Comparison of ENCODE assay signal across 8 cellular contexts in genomic region chr11:33735426-33736147, GRCh38. TPM values are rescaled to one million over a fixed set of nuclear protein-coding genes. Genes with fewer than 3 reads are reported as not detected.
DNase-seq lines count a peak whose midpoint lies in the region; ATAC-seq, FAIRE-seq and TF ChIP-seq lines count a peak whose summit lies in the region.

No MANE protein-coding gene starts in this region.

- POLR2A ChIA-PET in HepG2 (lab: Yijun Ruan, JAX) = interaction anchor here (1.4 to 3.3 kb wide), 8 partner anchors 11 to 44 kb away, joined by 3 to 63 read pairs (median 12); partner anchors contain the start of gene C11orf91

- peak overlapping the region; percentile 75 for H3K27ac ChIP-seq in HUES48 (ENCODE audit: low read depth, low read length)
- peak overlapping the region; percentile 84 for H3K27ac ChIP-seq in HepG2 (ENCODE audit: extremely low read length, insufficient read depth, low read length)

- WGBS in HepG2 (ENCODE audit: low lambda C conversion rate) = under 1% methylated on average over 40 of the region's 50 CpGs

- H3K4me3 Mint-ChIP-seq in T-helper 1 cell treated with Interleukin-12 subunit alpha and Interleukin-12 subunit beta and Interleukin-4 antibody, amounts not matched to agents 30 μg/mL and 1 μg/mL, for 36 hours = peak overlapping the region; percentile 90
- peak overlapping the region; percentile 86 for H3K4me3 Mint-ChIP-seq in central memory CD8-positive, alpha-beta T cell
- H3K4me3 Mint-ChIP-seq in stimulated activated memory B cell treated with anti-CD40 and anti-IgM and Interleukin-4, amounts not matched to agents 10 μg/mL and 1 μg/mL and 100 μg/mL, for 72 hours = peak overlapping the region; percentile 86

- H3K36me3 Mint-ChIP-seq in T-helper 1 cell treated with Interleukin-12 subunit alpha and Interleukin-12 subunit beta and Interleukin-4 antibody, amounts not matched to agents 30 μg/mL and 1 μg/mL, for 36 hours (ENCODE audit: low read depth) = peaks cover 27% of the 10 kb centered on the region
- H3K36me3 Mint-ChIP-seq in central memory CD8-positive, alpha-beta T cell (ENCODE audit: insufficient read depth) = peaks cover 7% of the 10 kb centered on the region
- H3K36me3 Mint-ChIP-seq in stimulated activated memory B cell treated with anti-CD40 and anti-IgM and Interleukin-4, amounts not matched to agents 10 μg/mL and 1 μg/mL and 100 μg/mL, for 72 hours = no peaks in the 10 kb centered on the region

- peak overlapping the region; percentile 88 for H3K4me3 ChIP-seq in HUES48 (ENCODE audit: low read depth, low read length)
- H3K4me3 ChIP-seq in HepG2 (replicated peaks in 1 of 3; ENCODE audit: insufficient read depth in 1 of 3, low read depth in 2 of 3, low read length in 3 of 3) = peak overlapping the region; percentile 80 to 93 (median 92)

- 0 out of 2 replicates have a peak, but pooled peaks cover 7% of the 10 kb centered on the region for H4K20me1 ChIP-seq in HepG2 (ENCODE audit: insufficient read depth, low read length)

- H3K27me3 ChIP-seq in HUES48 (ENCODE audit: control insufficient read depth, insufficient read depth, low read length) = peaks cover 6% of the 10 kb centered on the region; the same call in 1 of the 2 replicates
- H3K27me3 ChIP-seq in HepG2 (ENCODE audit: control insufficient read depth in 1 of 2, insufficient read depth in 2 of 2, low read length in 2 of 2) = no peaks in the 10 kb centered on the region; a peak in 1 of 5 replicates

- no peak for FAIRE-seq in HepG2 (lab: Jason Lieb, UNC)

- H3K27ac Mint-ChIP-seq in T-helper 1 cell treated with Interleukin-12 subunit alpha and Interleukin-12 subunit beta and Interleukin-4 antibody, amounts not matched to agents 30 μg/mL and 1 μg/mL, for 36 hours = peak overlapping the region; percentile 88
- peak overlapping the region; percentile 70 for H3K27ac Mint-ChIP-seq in central memory CD8-positive, alpha-beta T cell (ENCODE audit: low read depth)
- peak overlapping the region; percentile 82 for H3K27ac Mint-ChIP-seq in stimulated activated memory B cell treated with anti-CD40 and anti-IgM and Interleukin-4, amounts not matched to agents 10 μg/mL and 1 μg/mL and 100 μg/mL, for 72 hours

- peaks cover 6% of the 10 kb centered on the region for H3K27me3 Mint-ChIP-seq in T-helper 1 cell treated with Interleukin-12 subunit alpha and Interleukin-12 subunit beta and Interleukin-4 antibody, amounts not matched to agents 30 μg/mL and 1 μg/mL, for 36 hours (ENCODE audit: low read depth)
- H3K27me3 Mint-ChIP-seq in central memory CD8-positive, alpha-beta T cell = no peaks in the 10 kb centered on the region
- H3K27me3 Mint-ChIP-seq in stimulated activated memory B cell treated with anti-CD40 and anti-IgM and Interleukin-4, amounts not matched to agents 10 μg/mL and 1 μg/mL and 100 μg/mL, for 72 hours = no peaks in the 10 kb centered on the region

- no peak overlapping the region for H2AFZ ChIP-seq in HepG2 (ENCODE audit: low read length)

- H3K4me1 ChIP-seq in HUES48 (ENCODE audit: control insufficient read depth, insufficient read depth, low read length) = peaks cover 17% of the 10 kb centered on the region
- H3K4me1 ChIP-seq in HepG2 (ENCODE audit: insufficient read depth, low read length) = peaks cover 57% of the 10 kb centered on the region

- DNase-seq in EH (ENCODE audit: low read depth) (peak; percentile 52), HepG2 (ENCODE audit: low spot score) (peak; percentile 34), NCI-H2081 treated with DMSO at 0.1 percent for 48 hours (lab: John Stamatoyannopoulos, UW) (no peak)
- DNase-seq in central memory CD8-positive, alpha-beta T cell (ENCODE audit: low spot score in 2 of 2) = peak; percentile 23 to 29

- ATAC-seq in GM21423 (IDR thresholded peaks at IDR 0.05; ENCODE audit: unreplicated experiment) (peak; percentile 54), HepG2 (peak; percentile 41)
- peak; percentile 63 for ATAC-seq in central memory CD8-positive, alpha-beta T cell (replicated peaks; ENCODE audit: extremely low read depth, poor library complexity, severe bottlenecking)
- peak; percentile 83 for ATAC-seq in stimulated activated memory B cell treated with anti-CD40 and anti-IgM and Interleukin-4, amounts not matched to agents 10 μg/mL and 1 μg/mL and 100 μg/mL, for 72 hours

- CTCF ChIA-PET in HepG2 (lab: Yijun Ruan, JAX; ENCODE audit: low intra/inter-chr PET ratio, low total read pairs) = no interaction called here

- H3K9me3 ChIP-seq in HUES48 (ENCODE audit: control insufficient read depth, insufficient read depth, low read length) (no peaks in the 10 kb centered on the region), HepG2 (ENCODE audit: low read length) (no peaks in the 10 kb centered on the region)

- no peak for TF ChIP-seq POLR2A in HepG2 (IDR thresholded peaks at IDR 0.05; ENCODE audit: insufficient read depth in 1 of 2, low read depth in 2 of 2, low read length in 2 of 2)

- H3K4me2 ChIP-seq in HepG2 (ENCODE audit: low read depth, low read length) = peak overlapping the region; percentile 99

- no peak for TF ChIP-seq CTCF in HepG2 (CRISPR knock-in tag; IDR thresholded peaks at IDR 0.05)

- no peak for TF ChIP-seq RAD21 in HepG2 (CRISPR knock-in tag; IDR thresholded peaks at IDR 0.05)

- H3K36me3 ChIP-seq in HUES48 (ENCODE audit: control insufficient read depth, insufficient read depth, low read length) (no peaks in the 10 kb centered on the region), HepG2 (replicated peaks in 1 of 2; ENCODE audit: control insufficient read depth in 1 of 2, insufficient read depth in 2 of 2, low read length in 2 of 2) (no peaks in the 10 kb centered on the region; a peak in 2 of 5 replicates)

- H3K9ac ChIP-seq in HUES48 (ENCODE audit: low read depth, low read length) (peak overlapping the region; percentile 65), HepG2 (ENCODE audit: insufficient read depth, low read depth, low read length) (peak overlapping the region; percentile 88)

- TF ChIP-seq EP300 in HepG2 (IDR thresholded peaks at IDR 0.05; ENCODE audit: low read depth in 2 of 2, low read length in 2 of 2) = no peak
- no peak for TF ChIP-seq EP300 in HepG2 (CRISPR knock-in tag; IDR thresholded peaks at IDR 0.05; ENCODE audit: borderline replicate concordance)

- H3K9me3 Mint-ChIP-seq in T-helper 1 cell treated with Interleukin-12 subunit alpha and Interleukin-12 subunit beta and Interleukin-4 antibody, amounts not matched to agents 30 μg/mL and 1 μg/mL, for 36 hours = no peaks in the 10 kb centered on the region
- H3K9me3 Mint-ChIP-seq in central memory CD8-positive, alpha-beta T cell = no peaks in the 10 kb centered on the region
- no peaks in the 10 kb centered on the region for H3K9me3 Mint-ChIP-seq in stimulated activated memory B cell treated with anti-CD40 and anti-IgM and Interleukin-4, amounts not matched to agents 10 μg/mL and 1 μg/mL and 100 μg/mL, for 72 hours

- in situ Hi-C loops in HepG2 (cut with HindIII; ENCODE audit: extremely low pct_ligation_motif_present, low pct_unique_long_range_greater_than_20kb) = no loop called here

- peaks cover 41% of the 10 kb centered on the region for H3K79me2 ChIP-seq in HepG2 (ENCODE audit: insufficient read depth, low read length)

- BruUV-seq in HepG2 (replicated peaks; lab: Mats Ljungman, UMichigan) = no TSS peak

- intact Hi-C loops in HepG2 (cut with micrococcal nuclease; ENCODE audit: unreplicated experiment) = loop anchor here (1.0 to 5.0 kb wide), 2 partner anchors 37 to 43 kb away; partner anchors contain the start of gene FBXO3

- peaks cover 35% of the 10 kb centered on the region for H3K4me1 Mint-ChIP-seq in T-helper 1 cell treated with Interleukin-12 subunit alpha and Interleukin-12 subunit beta and Interleukin-4 antibody, amounts not matched to agents 30 μg/mL and 1 μg/mL, for 36 hours (ENCODE audit: low read depth)
- H3K4me1 Mint-ChIP-seq in central memory CD8-positive, alpha-beta T cell = peaks cover 25% of the 10 kb centered on the region
- peaks cover 42% of the 10 kb centered on the region for H3K4me1 Mint-ChIP-seq in stimulated activated memory B cell treated with anti-CD40 and anti-IgM and Interleukin-4, amounts not matched to agents 10 μg/mL and 1 μg/mL and 100 μg/mL, for 72 hours

RNA-seq across cellular contexts. Expression of gene CD59, which starts 0.6 kb away (rescaled TPM):
- 184 and 289 TPM in 2 replicates for total RNA-seq in HepG2 (2016; rRNA removed; fragmentation: Illumina TruSeq; extraction: Trizol)
- 17.9 and 18.3 TPM in 2 replicates for total RNA-seq in HepG2 (2016; cell fraction: cytosol; rRNA removed; fragmentation: Illumina TruSeq; extraction: Trizol; ENCODE audit: low read depth)
- total RNA-seq in HepG2 (2016; cell fraction: insoluble cytoplasmic fraction; rRNA removed; fragmentation: Illumina TruSeq; extraction: Trizol) = 187 and 287 TPM in 2 replicates
- total RNA-seq in HepG2 (2016; cell fraction: membrane; rRNA removed; fragmentation: Illumina TruSeq; extraction: Trizol) = 57.6 and 59.8 TPM in 2 replicates
- total RNA-seq in HepG2 (2016; cell fraction: nucleus; rRNA removed; fragmentation: Illumina TruSeq; extraction: Trizol) = 207 and 235 TPM in 2 replicates
- 127 and 132 TPM in 2 replicates for polyA plus RNA-seq in HepG2 (2011; rRNA removed)
- polyA plus RNA-seq in HepG2 (2011; cell fraction: cytosol; rRNA removed) = 79.2 and 136 TPM in 2 replicates
- 35.8 and 50.3 TPM in 2 replicates for polyA plus RNA-seq in HepG2 (2011; cell fraction: nucleus; rRNA removed)
- 99.3 and 122 TPM in 2 replicates for polyA plus RNA-seq in HepG2 (2012)
- polyA plus RNA-seq in HepG2 (2016; cell fraction: cytosol; fragmentation: Illumina TruSeq; extraction: Trizol; ENCODE audit: low read depth) = 34.0 and 44.2 TPM in 2 replicates
- polyA plus RNA-seq in HepG2 (2016; cell fraction: insoluble cytoplasmic fraction; fragmentation: Illumina TruSeq; extraction: Trizol; ENCODE audit: low read depth) = 136 and 153 TPM in 2 replicates
- polyA plus RNA-seq in HepG2 (2016; cell fraction: membrane; fragmentation: Illumina TruSeq; extraction: Trizol; ENCODE audit: low read depth) = 35.5 and 37.5 TPM in 2 replicates
- polyA plus RNA-seq in HepG2 (2016; cell fraction: nucleus; fragmentation: Illumina TruSeq; extraction: Trizol; ENCODE audit: insufficient read depth, low read depth) = 257 and 263 TPM in 2 replicates
- 118 and 499 TPM in 2 replicates for polyA minus RNA-seq in HepG2 (2011; rRNA and poly(A)+ RNA removed; ENCODE audit: low replicate concordance)
- polyA minus RNA-seq in HepG2 (2011; cell fraction: cytosol; rRNA and poly(A)+ RNA removed) = 42.6 and 62.0 TPM in 2 replicates
- polyA minus RNA-seq in HepG2 (2011; cell fraction: nucleus; rRNA and poly(A)+ RNA removed) = 31.4 and 43.6 TPM in 2 replicates

RNA-seq across cellular contexts. Expression of gene C11orf91, which starts 35.0 kb away (rescaled TPM):
- total RNA-seq in HepG2 (2016; rRNA removed; fragmentation: Illumina TruSeq; extraction: Trizol) = 0.35 TPM in 1 of 2 replicates, not detected in the other
- 0.71 TPM in 1 of 2 replicates, not detected in the other for total RNA-seq in HepG2 (2016; cell fraction: cytosol; rRNA removed; fragmentation: Illumina TruSeq; extraction: Trizol; ENCODE audit: low read depth)
- not detected in 2 replicates for total RNA-seq in HepG2 (2016; cell fraction: insoluble cytoplasmic fraction; rRNA removed; fragmentation: Illumina TruSeq; extraction: Trizol)
- 0.31 and 0.48 TPM in 2 replicates for total RNA-seq in HepG2 (2016; cell fraction: membrane; rRNA removed; fragmentation: Illumina TruSeq; extraction: Trizol)
- total RNA-seq in HepG2 (2016; cell fraction: nucleus; rRNA removed; fragmentation: Illumina TruSeq; extraction: Trizol) = not detected in 2 replicates
- not detected in 2 replicates for polyA plus RNA-seq in HepG2 (2011; rRNA removed)
- not detected in 2 replicates for polyA plus RNA-seq in HepG2 (2011; cell fraction: cytosol; rRNA removed)
- 0.19 TPM in 1 of 2 replicates, not detected in the other for polyA plus RNA-seq in HepG2 (2011; cell fraction: nucleus; rRNA removed)
- 0.24 TPM in 1 of 2 replicates, not detected in the other for polyA plus RNA-seq in HepG2 (2012)
- polyA plus RNA-seq in HepG2 (2016; cell fraction: cytosol; fragmentation: Illumina TruSeq; extraction: Trizol; ENCODE audit: low read depth) = 0.69 and 0.77 TPM in 2 replicates
- polyA plus RNA-seq in HepG2 (2016; cell fraction: insoluble cytoplasmic fraction; fragmentation: Illumina TruSeq; extraction: Trizol; ENCODE audit: low read depth) = not detected in 2 replicates
- 0.62 and 1.2 TPM in 2 replicates for polyA plus RNA-seq in HepG2 (2016; cell fraction: membrane; fragmentation: Illumina TruSeq; extraction: Trizol; ENCODE audit: low read depth)
- polyA plus RNA-seq in HepG2 (2016; cell fraction: nucleus; fragmentation: Illumina TruSeq; extraction: Trizol; ENCODE audit: insufficient read depth, low read depth) = not detected in 2 replicates
- polyA minus RNA-seq in HepG2 (2011; rRNA and poly(A)+ RNA removed; ENCODE audit: low replicate concordance) = not detected in 2 replicates
- polyA minus RNA-seq in HepG2 (2011; cell fraction: cytosol; rRNA and poly(A)+ RNA removed) = not detected in 2 replicates
- polyA minus RNA-seq in HepG2 (2011; cell fraction: nucleus; rRNA and poly(A)+ RNA removed) = 1.3 TPM in 1 of 2 replicates, not detected in the other

RNA-seq across cellular contexts. Expression of gene FBXO3, which starts 38.7 kb away (rescaled TPM):
- 27.6 and 45.5 TPM in 2 replicates for total RNA-seq in HepG2 (2016; rRNA removed; fragmentation: Illumina TruSeq; extraction: Trizol)
- 1.4 and 1.6 TPM in 2 replicates for total RNA-seq in HepG2 (2016; cell fraction: cytosol; rRNA removed; fragmentation: Illumina TruSeq; extraction: Trizol; ENCODE audit: low read depth)
- 30.3 and 40.5 TPM in 2 replicates for total RNA-seq in HepG2 (2016; cell fraction: insoluble cytoplasmic fraction; rRNA removed; fragmentation: Illumina TruSeq; extraction: Trizol)
- 3.8 and 4.9 TPM in 2 replicates for total RNA-seq in HepG2 (2016; cell fraction: membrane; rRNA removed; fragmentation: Illumina TruSeq; extraction: Trizol)
- total RNA-seq in HepG2 (2016; cell fraction: nucleus; rRNA removed; fragmentation: Illumina TruSeq; extraction: Trizol) = 22.6 and 23.6 TPM in 2 replicates
- polyA plus RNA-seq in HepG2 (2011; rRNA removed) = 19.3 and 20.4 TPM in 2 replicates
- 9.9 and 15.0 TPM in 2 replicates for polyA plus RNA-seq in HepG2 (2011; cell fraction: cytosol; rRNA removed)
- 11.9 and 12.7 TPM in 2 replicates for polyA plus RNA-seq in HepG2 (2011; cell fraction: nucleus; rRNA removed)
- polyA plus RNA-seq in HepG2 (2012) = 12.8 and 16.4 TPM in 2 replicates
- polyA plus RNA-seq in HepG2 (2016; cell fraction: cytosol; fragmentation: Illumina TruSeq; extraction: Trizol; ENCODE audit: low read depth) = 0.72 and 0.78 TPM in 2 replicates
- 27.2 and 30.5 TPM in 2 replicates for polyA plus RNA-seq in HepG2 (2016; cell fraction: insoluble cytoplasmic fraction; fragmentation: Illumina TruSeq; extraction: Trizol; ENCODE audit: low read depth)
- polyA plus RNA-seq in HepG2 (2016; cell fraction: membrane; fragmentation: Illumina TruSeq; extraction: Trizol; ENCODE audit: low read depth) = 2.1 and 2.7 TPM in 2 replicates
- 17.1 and 19.7 TPM in 2 replicates for polyA plus RNA-seq in HepG2 (2016; cell fraction: nucleus; fragmentation: Illumina TruSeq; extraction: Trizol; ENCODE audit: insufficient read depth, low read depth)
- polyA minus RNA-seq in HepG2 (2011; rRNA and poly(A)+ RNA removed; ENCODE audit: low replicate concordance) = 10.8 and 29.9 TPM in 2 replicates
- 13.7 and 15.9 TPM in 2 replicates for polyA minus RNA-seq in HepG2 (2011; cell fraction: cytosol; rRNA and poly(A)+ RNA removed)
- polyA minus RNA-seq in HepG2 (2011; cell fraction: nucleus; rRNA and poly(A)+ RNA removed) = 24.5 and 33.8 TPM in 2 replicates
